ENCODE assay signal across 21 cellular contexts in the genomic region with DNA sequence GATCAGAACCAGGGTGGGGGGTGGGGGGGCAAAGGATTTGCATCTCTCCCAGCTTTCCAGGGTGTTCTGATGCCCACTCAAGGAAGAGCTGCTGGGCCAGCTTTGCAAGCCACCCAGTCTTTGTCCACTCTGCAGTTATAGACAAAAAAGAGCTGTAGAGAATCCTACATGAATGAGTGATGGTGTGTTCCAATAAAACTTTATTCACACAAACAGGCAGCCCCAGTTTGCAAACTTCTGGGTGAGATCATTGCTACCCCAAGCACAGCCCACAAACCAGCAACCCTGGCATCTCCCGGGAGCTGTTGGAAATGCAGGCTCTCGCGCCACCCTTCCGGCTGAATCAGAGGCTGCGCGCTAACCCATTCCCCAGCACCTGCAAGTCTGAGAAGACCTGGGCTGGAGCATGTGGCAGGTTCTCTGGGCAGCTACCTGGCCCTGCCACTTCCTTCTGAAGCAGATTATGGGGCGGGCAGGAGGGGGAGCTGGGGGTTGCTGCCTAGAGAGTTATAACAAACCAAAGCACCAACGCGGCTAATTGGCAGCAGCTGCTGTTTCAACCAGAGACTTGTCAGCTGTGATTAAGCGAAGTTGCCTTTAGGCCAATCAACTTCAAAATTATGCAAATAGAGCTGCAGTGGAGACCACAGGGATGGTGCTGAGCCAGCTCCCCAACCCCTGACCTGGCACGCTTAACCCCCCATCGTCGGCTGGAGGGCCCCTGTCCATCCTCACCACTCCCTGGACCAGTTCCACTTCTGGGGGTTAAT. TPM values are rescaled to one million over a fixed set of nuclear protein-coding genes. Genes with fewer than 3 reads are reported as not detected.
A peak's percentile ranks its signal among the peaks of the same experiment; 100 is the strongest.
DNase-seq lines count a peak whose midpoint lies in the region; ATAC-seq, FAIRE-seq and TF ChIP-seq lines count a peak whose summit lies in the region.
"Had no signal": no experiment of that assay in that cellular context is flagged by ENCODE, and none has a peak within 500 bp of the region (broad histone marks: within the 10 kb centered on the region; RNA-seq: fewer than 3 reads in every experiment).

No MANE protein-coding gene starts in this region.

- no peaks in the 10 kb centered on the region for H3K79me2 ChIP-seq in K562 (ENCODE audit: control insufficient read depth, insufficient read depth, low read length)

- H3K27ac Mint-ChIP-seq in activated CD4-positive, alpha-beta T cell treated with anti-CD3 and anti-CD28 coated beads, Interleukin-2, amount 10 ng/mL, durations not matched to agents 7 days and 5 days = no peak overlapping the region
- H3K27ac Mint-ChIP-seq in activated CD4-positive, alpha-beta memory T cell treated with anti-CD3 and anti-CD28 coated beads for 36 hours = no peak overlapping the region
- H3K27ac Mint-ChIP-seq: CD4-positive, alpha-beta T cell had no signal

- no peaks in the 10 kb centered on the region; a peak in 1 of 5 replicates for H3K4me1 ChIP-seq in K562 (replicated peaks in 1 of 2; ENCODE audit: control insufficient read depth in 2 of 2, insufficient read depth in 2 of 2, low read length in 2 of 2)

- TF ChIP-seq RAD21 in K562 (CRISPR knock-in tag; conservative IDR thresholded peaks at IDR 0.05 in 1 of 2, IDR thresholded peaks at IDR 0.05 in 1 of 2) = no peak

- no peak overlapping the region for H3K4me3 Mint-ChIP-seq in activated CD4-positive, alpha-beta T cell treated with anti-CD3 and anti-CD28 coated beads, Interleukin-2, amount 10 ng/mL, durations not matched to agents 7 days and 5 days
- H3K4me3 Mint-ChIP-seq in activated CD4-positive, alpha-beta memory T cell treated with anti-CD3 and anti-CD28 coated beads for 36 hours = no peak overlapping the region
- H3K4me3 Mint-ChIP-seq: CD4-positive, alpha-beta T cell had no signal

- FAIRE-seq in K562 (lab: Jason Lieb, UNC) (no peak), urothelium cell line (lab: Jason Lieb, UNC) (peak; percentile 17)
- FAIRE-seq: A549, D721Med, H54, HTR-8/SVneo had no signal

- no peaks in the 10 kb centered on the region for H3K9me3 ChIP-seq in K562 (replicated peaks; ENCODE audit: control insufficient read depth, insufficient read depth, low read depth, low read length)
- H3K9me3 ChIP-seq: A549 had no signal

- BruUV-seq in K562 (replicated peaks; lab: Mats Ljungman, UMichigan) = no TSS peak

- intact Hi-C loops in K562 (cut with micrococcal nuclease) = no loop called here
- intact Hi-C loops in activated CD4-positive, alpha-beta memory T cell treated with anti-CD3 and anti-CD28 coated beads for 36 hours (cut with micrococcal nuclease) = no loop called here

- DNase-seq in NCI-H82 (lab: John Stamatoyannopoulos, UW) (peak; percentile 25), NCI-H82 treated with DMSO at 0.1 percent for 48 hours (lab: John Stamatoyannopoulos, UW; ENCODE audit: unreplicated experiment) (no peak), NCI-H69 (lab: John Stamatoyannopoulos, UW) (peak; percentile 92), K562 (ENCODE audit: extremely low read depth in 1 of 4, low spot score in 3 of 4) (no peak), urothelium cell line (ENCODE audit: low spot score) (no peak), SW480 (ENCODE audit: low spot score) (no peak)
- no peak for DNase-seq in activated CD4-positive, alpha-beta T cell treated with anti-CD3 and anti-CD28 coated beads, Interleukin-2, amount 10 ng/mL, durations not matched to agents 7 days and 5 days
- no peak for DNase-seq in activated CD4-positive, alpha-beta memory T cell treated with anti-CD3 and anti-CD28 coated beads for 36 hours
- DNase-seq: AML-193; CD4-positive, alpha-beta T cell; GF-D8; NCI-H1092; NCI-H2029; NCI-H2227 treated with DMSO at 0.1 percent for 48 hours; NCI-H524 treated with DMSO at 0.1 percent for 48 hours; PC-9 had no signal

- no peak for TF ChIP-seq EP300 in K562 (IDR thresholded peaks at IDR 0.05; ENCODE audit: low read length)

- no peak for TF ChIP-seq CTCF in K562 (IDR thresholded peaks at IDR 0.05 in 2 of 3, conservative IDR thresholded peaks at IDR 0.05 in 1 of 3; ENCODE audit: insufficient read depth in 2 of 3, low read depth in 1 of 3, low read length in 3 of 3)

- 0 out of 2 replicates have a peak, but pooled peaks cover 4% of the 10 kb centered on the region for H4K20me1 ChIP-seq in K562 (replicated peaks; ENCODE audit: control insufficient read depth, insufficient read depth, low read length)

- no peaks in the 10 kb centered on the region for H3K9me1 ChIP-seq in K562 (ENCODE audit: control insufficient read depth, insufficient read depth, low read length)

- no peak for ATAC-seq in K562
- ATAC-seq: A549, Right ventricle myocardium inferior had no signal

- no peaks in the 10 kb centered on the region for H3K36me3 ChIP-seq in K562 (ENCODE audit: control insufficient read depth, insufficient read depth, low read length)

- H3K4me3 ChIP-seq in K562 = no peak overlapping the region
- H3K4me3 ChIP-seq: A549, PC-9 had no signal

- H3K27me3 ChIP-seq in K562 (ENCODE audit: control insufficient read depth in 2 of 2, insufficient read depth in 2 of 2, low read length in 2 of 2) = peaks cover 0 to 23% of the 10 kb centered on the region in 2 experiments; a peak in 2 of 5 replicates

- peaks cover 10% of the 10 kb centered on the region for H3K4me1 Mint-ChIP-seq in activated CD4-positive, alpha-beta T cell treated with anti-CD3 and anti-CD28 coated beads, Interleukin-2, amount 10 ng/mL, durations not matched to agents 7 days and 5 days
- peaks cover 5% of the 10 kb centered on the region for H3K4me1 Mint-ChIP-seq in activated CD4-positive, alpha-beta memory T cell treated with anti-CD3 and anti-CD28 coated beads for 36 hours (ENCODE audit: low read depth)

- H3K9me3 Mint-ChIP-seq in activated CD4-positive, alpha-beta T cell treated with anti-CD3 and anti-CD28 coated beads, Interleukin-2, amount 10 ng/mL, durations not matched to agents 7 days and 5 days = no peaks in the 10 kb centered on the region
- no peaks in the 10 kb centered on the region for H3K9me3 Mint-ChIP-seq in activated CD4-positive, alpha-beta memory T cell treated with anti-CD3 and anti-CD28 coated beads for 36 hours
- H3K9me3 Mint-ChIP-seq: CD4-positive, alpha-beta T cell had no signal

- in situ Hi-C loops in K562 (cut with MboI) = no loop called here

- POLR2A ChIA-PET in K562 (lab: Yijun Ruan, JAX) = no interaction called here
- POLR2A ChIA-PET in activated CD4-positive, alpha-beta T cell treated with anti-CD3 and anti-CD28 coated beads, Interleukin-2, amount 10 ng/mL, durations not matched to agents 7 days and 5 days (lab: Charles Lee) = no interaction called here
- POLR2A ChIA-PET in activated CD4-positive, alpha-beta memory T cell treated with anti-CD3 and anti-CD28 coated beads for 36 hours (lab: Charles Lee) = no interaction called here

- TF ChIP-seq POLR2A in K562 (conservative IDR thresholded peaks at IDR 0.05) = no peak

- WGBS in K562 (ENCODE audit: insufficient coverage, low coverage, missing lambda C conversion rate) = 4% methylated on average over 10 of the region's 13 CpGs

- no peak overlapping the region for H3K27ac ChIP-seq in K562 (ENCODE audit: extremely low read depth, low read depth, low read length)
- H3K27ac ChIP-seq: A549, PC-9 had no signal

- CTCF ChIA-PET in K562 (lab: Yijun Ruan, JAX; ENCODE audit: low intra/inter-chr PET ratio) = no interaction called here
- CTCF ChIA-PET in activated CD4-positive, alpha-beta T cell treated with anti-CD3 and anti-CD28 coated beads, Interleukin-2, amount 10 ng/mL, durations not matched to agents 7 days and 5 days (lab: Charles Lee) = interaction anchor here (1.2 kb wide), 1 partner anchor 32 kb away, joined by 3 read pairs; no protein-coding TSS in a partner anchor
- CTCF ChIA-PET in activated CD4-positive, alpha-beta memory T cell treated with anti-CD3 and anti-CD28 coated beads for 36 hours (lab: Charles Lee) = interaction anchor here (0.6 to 1.3 kb wide), 3 partner anchors 10 to 235 kb away, joined by 3 read pairs; no protein-coding TSS in a partner anchor

- no peak overlapping the region for H2AFZ ChIP-seq in K562 (ENCODE audit: low read depth, low read length)
- H2AFZ ChIP-seq: PC-9 had no signal

- no peak overlapping the region for H3K4me2 ChIP-seq in K562 (ENCODE audit: insufficient read depth, low read length)
- H3K4me2 ChIP-seq: A549, PC-9 had no signal

- H3K36me3 Mint-ChIP-seq in activated CD4-positive, alpha-beta T cell treated with anti-CD3 and anti-CD28 coated beads, Interleukin-2, amount 10 ng/mL, durations not matched to agents 7 days and 5 days (ENCODE audit: low read depth) = no peaks in the 10 kb centered on the region
- H3K36me3 Mint-ChIP-seq in activated CD4-positive, alpha-beta memory T cell treated with anti-CD3 and anti-CD28 coated beads for 36 hours = no peaks in the 10 kb centered on the region

- no peaks in the 10 kb centered on the region for H3K27me3 Mint-ChIP-seq in activated CD4-positive, alpha-beta T cell treated with anti-CD3 and anti-CD28 coated beads, Interleukin-2, amount 10 ng/mL, durations not matched to agents 7 days and 5 days
- no peaks in the 10 kb centered on the region for H3K27me3 Mint-ChIP-seq in activated CD4-positive, alpha-beta memory T cell treated with anti-CD3 and anti-CD28 coated beads for 36 hours
- H3K27me3 Mint-ChIP-seq: CD4-positive, alpha-beta T cell had no signal

- H3K9ac ChIP-seq in K562 (ENCODE audit: insufficient read depth in 1 of 2, low read depth in 2 of 2, low read length in 2 of 2) = no peak overlapping the region

RNA-seq across cellular contexts. Expression of a gene that starts 3.8 kb away (rescaled TPM):
- not detected in 2 replicates for total RNA-seq in K562 (2011; cell fraction: chromatin; rRNA removed; ENCODE audit: low replicate concordance)
- total RNA-seq in K562 (2011; cell fraction: nucleolus; rRNA removed) = not detected in 2 replicates
- total RNA-seq in K562 (2011; cell fraction: nucleoplasm; rRNA removed) = not detected in 2 replicates
- total RNA-seq in K562 (2014; rRNA removed) (not detected in 2 replicates), K562 (2014; rRNA removed; fragmentation: Illumina TruSeq; extraction: Trizol) (not detected in 2 replicates), K562 (2015; rRNA removed; fragmentation: Illumina TruSeq; extraction: Trizol) (not detected in 2 replicates), K562 (2021) (not detected in 2 replicates)
- polyA plus RNA-seq in K562 (2011; rRNA removed) (not detected in 2 replicates), K562 (2014; fragmentation: Illumina TruSeq; extraction: Trizol) (not detected in 2 replicates), K562 (2014; fragmentation: Nextera tagmentation; extraction: Ambion mirVana) (not detected), K562 (2014; rRNA removed) (not detected in 2 replicates)
- polyA plus RNA-seq in K562 (2011; cell fraction: cytosol; rRNA removed) = not detected in 2 replicates
- not detected in 2 replicates for polyA plus RNA-seq in K562 (2011; cell fraction: nucleus; rRNA removed)
- polyA plus RNA-seq in K562 (2012) = 0.03 TPM in 1 of 2 replicates, not detected in the other
- polyA minus RNA-seq in K562 (2011; rRNA and poly(A)+ RNA removed) = not detected in 2 replicates
- not detected in 2 replicates for polyA minus RNA-seq in K562 (2011; cell fraction: cytosol; rRNA and poly(A)+ RNA removed)
- under 0.01 TPM in 1 of 2 replicates, not detected in the other for polyA minus RNA-seq in K562 (2011; cell fraction: nucleus; rRNA and poly(A)+ RNA removed)
- total RNA-seq in activated CD4-positive, alpha-beta T cell treated with anti-CD3 and anti-CD28 coated beads, Interleukin-2, amount 10 ng/mL, durations not matched to agents 7 days and 5 days = not detected
- not detected for total RNA-seq in activated CD4-positive, alpha-beta memory T cell treated with anti-CD3 and anti-CD28 coated beads for 36 hours
- total RNA-seq: CD4-positive, alpha-beta T cell had no signal

Comparison
In these comparisons a context has a peak if more than half of its experiments do, and no peak if none do; other contexts are left out.
1. DNase-seq: peak in NCI-H82 (single experiment) and NCI-H69 (single experiment); none in NCI-H82 treated with DMSO at 0.1 percent for 48 hours (single experiment), K562 (0 of 4), urothelium cell line (single experiment), activated CD4-positive, alpha-beta T cell treated with anti-CD3 and anti-CD28 coated beads, Interleukin-2, amount 10 ng/mL, durations not matched to agents 7 days and 5 days (single experiment), SW480 (single experiment) and activated CD4-positive, alpha-beta memory T cell treated with anti-CD3 and anti-CD28 coated beads for 36 hours (single experiment).